ENCODE assay signal across 8 cellular contexts in the genomic region with DNA sequence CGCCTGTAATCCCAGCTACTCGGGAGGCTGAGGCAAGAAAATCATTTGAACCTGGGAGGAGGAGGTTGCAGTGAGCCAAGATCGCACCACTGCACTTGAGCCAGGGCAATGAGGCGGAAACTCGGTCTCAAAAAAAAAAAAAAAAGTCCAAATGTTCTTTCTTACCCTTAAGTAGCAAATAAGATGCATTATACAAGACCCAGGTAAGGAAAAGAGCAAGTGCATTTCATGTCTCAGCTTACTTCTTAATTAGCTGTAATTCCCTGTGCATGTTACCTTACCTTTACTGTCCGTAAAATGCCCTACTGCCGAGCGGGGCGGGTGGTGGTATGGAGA. TPM values are rescaled to one million over a fixed set of nuclear protein-coding genes. Genes with fewer than 3 reads are reported as not detected.
DNase-seq lines count a peak whose midpoint lies in the region; ATAC-seq and TF ChIP-seq lines count a peak whose summit lies in the region.

No MANE protein-coding gene starts in this region.

- ATAC-seq in naive thymus-derived CD8-positive, alpha-beta T cell, result peak in 1 of 2 donors; percentile 1
- ATAC-seq in HG02588 (IDR thresholded peaks at IDR 0.05; ENCODE audit: unreplicated experiment) (no peak), GM18498 (IDR thresholded peaks at IDR 0.05; ENCODE audit: unreplicated experiment) (no peak), HG03520 (IDR thresholded peaks at IDR 0.05; ENCODE audit: unreplicated experiment) (no peak), left lobe of liver (no peak)

- H3K4me3 Mint-ChIP-seq in IgD-negative memory B cell, result peak overlapping the region; percentile 94 to 99 (median 96)
- peak overlapping the region; percentile 93 to 98 (median 95) for H3K4me3 Mint-ChIP-seq in naive thymus-derived CD8-positive, alpha-beta T cell

- peak overlapping the region; percentile 37 to 93 (median 85) for H3K27ac Mint-ChIP-seq in IgD-negative memory B cell
- peak overlapping the region; percentile 37 to 95 (median 93) for H3K27ac Mint-ChIP-seq in naive thymus-derived CD8-positive, alpha-beta T cell

- DNase-seq in AG04449 (ENCODE audit: low read depth, low spot score), result no peak
- no peak for DNase-seq in choroid plexus epithelial cell (ENCODE audit: low read depth)
- no peak for DNase-seq in naive thymus-derived CD8-positive, alpha-beta T cell
- DNase-seq in left lobe of liver (ENCODE audit: low spot score), result no peak

- H3K4me3 ChIP-seq in AG04449 (ENCODE audit: low read depth, low read length) (peak overlapping the region; percentile 26), choroid plexus epithelial cell (ENCODE audit: low read depth, low read length) (peak overlapping the region; percentile 89)

- no peak for TF ChIP-seq CTCF in AG04449 (IDR thresholded peaks at IDR 0.05; ENCODE audit: insufficient read depth, low read length, missing control alignments)
- no peak for TF ChIP-seq CTCF in choroid plexus epithelial cell (conservative IDR thresholded peaks at IDR 0.05; ENCODE audit: low read depth, low read length)

- peaks cover 2% of the 10 kb centered on the region for H3K36me3 Mint-ChIP-seq in IgD-negative memory B cell
- peaks cover 0 to 7% (median 2%) of the 10 kb centered on the region in 3 donors for H3K36me3 Mint-ChIP-seq in naive thymus-derived CD8-positive, alpha-beta T cell

- CTCF ChIA-PET in AG04449 (lab: Yijun Ruan, JAX), result no interaction called here

- POLR2A ChIA-PET in AG04449 (lab: Yijun Ruan, JAX), result no interaction called here
- POLR2A ChIA-PET in naive thymus-derived CD8-positive, alpha-beta T cell (lab: Charles Lee), result interaction anchor here (0.6 to 2.1 kb wide), 7 partner anchors 32 to 324 kb away, joined by 3 to 8 read pairs (median 3); partner anchors contain the start of genes ZNF254 and ZNF675

- peaks cover 0 to 2% (median 0%) of the 10 kb centered on the region in 3 donors for H3K9me3 Mint-ChIP-seq in IgD-negative memory B cell
- H3K9me3 Mint-ChIP-seq in naive thymus-derived CD8-positive, alpha-beta T cell, result peaks cover 0 to 8% (median 0%) of the 10 kb centered on the region in 9 donors

- peaks cover 12 to 37% (median 22%) of the 10 kb centered on the region in 3 donors for H3K4me1 Mint-ChIP-seq in IgD-negative memory B cell
- peaks cover 20 to 57% (median 48%) of the 10 kb centered on the region in 4 donors for H3K4me1 Mint-ChIP-seq in naive thymus-derived CD8-positive, alpha-beta T cell

- H3K27me3 Mint-ChIP-seq in IgD-negative memory B cell, result no peaks in the 10 kb centered on the region
- H3K27me3 Mint-ChIP-seq in naive thymus-derived CD8-positive, alpha-beta T cell, result no peaks in the 10 kb centered on the region

RNA-seq across cellular contexts. Expression of gene ZNF681, which starts 3.8 kb away (rescaled TPM):
- polyA plus RNA-seq in IgD-negative memory B cell, result 4.6 TPM
- 10 to 100 TPM in 1 of 2 experiments, 1 to 10 TPM in 1; 9.7 to 10.8 TPM for total RNA-seq in naive thymus-derived CD8-positive, alpha-beta T cell
- polyA plus RNA-seq in naive thymus-derived CD8-positive, alpha-beta T cell, result 1 to 10 TPM; 3.5 to 4.7 (median 4.7) TPM
- 0.15 TPM for total RNA-seq in left lobe of liver
